Comparison of ENCODE assay signal across 14 cellular contexts in genomic region chr2:25817630-25818029, GRCh38.
DNase-seq lines count a peak whose midpoint lies in the region; ATAC-seq and TF ChIP-seq lines count a peak whose summit lies in the region.
"Had no signal": no experiment of that assay in that cellular context is flagged by ENCODE, and none has a peak within 500 bp of the region (broad histone marks: within the 10 kb centered on the region; RNA-seq: fewer than 3 reads in every experiment).

No MANE protein-coding gene starts in this region.

- intact Hi-C loops in natural killer cell (cut with micrococcal nuclease): loop anchor here (10.0 kb wide), 1 partner anchor 57 kb away; the partner anchor contains the start of gene ASXL2
- intact Hi-C loops in sciatic nerve (cut with DNase I): no loop called here

- DNase-seq in activated CD8-positive, alpha-beta memory T cell treated with anti-CD3 and anti-CD28 coated beads, Interleukin-2, amount 10 ng/mL, durations not matched to agents 7 days and 5 days: no peak
- no peak for DNase-seq in activated CD8-positive, alpha-beta memory T cell treated with anti-CD3 and anti-CD28 coated beads, Interleukin-2, amount 50 U/mL, for 48 hours
- DNase-seq in natural killer cell (no peak), sciatic nerve (ENCODE audit: low spot score) (no peak), activated gamma-delta T cell treated with Interleukin-2 at 50 U/mL for 16 hours (no peak), substantia nigra (lab: John Stamatoyannopoulos, UW) (no peak)
- DNase-seq: DMS79 treated with DMSO at 0.1 percent for 48 hours; effector CD8-positive, alpha-beta T cell; Peyer's patch; upper lobe of left lung had no signal

- peaks cover 26% of the 10 kb centered on the region for H3K36me3 Mint-ChIP-seq in activated CD8-positive, alpha-beta memory T cell treated with anti-CD3 and anti-CD28 coated beads, Interleukin-2, amount 10 ng/mL, durations not matched to agents 7 days and 5 days
- no peaks in the 10 kb centered on the region for H3K36me3 Mint-ChIP-seq in natural killer cell

- H3K27me3 Mint-ChIP-seq in activated CD8-positive, alpha-beta memory T cell treated with anti-CD3 and anti-CD28 coated beads, Interleukin-2, amount 10 ng/mL, durations not matched to agents 7 days and 5 days: no peaks in the 10 kb centered on the region
- no peaks in the 10 kb centered on the region for H3K27me3 Mint-ChIP-seq in natural killer cell (ENCODE audit: low read depth in 2 of 2)

- CTCF ChIA-PET in activated CD8-positive, alpha-beta memory T cell treated with anti-CD3 and anti-CD28 coated beads, Interleukin-2, amount 10 ng/mL, durations not matched to agents 7 days and 5 days (lab: Charles Lee): interaction anchor here (0.7 to 3.2 kb wide), 8 partner anchors 9 to 118 kb away, joined by 3 to 11 read pairs (median 3); no protein-coding TSS in a partner anchor

- no peak overlapping the region for H3K27ac ChIP-seq in substantia nigra (ENCODE audit: low read depth, low read length, poor library complexity, severe bottlenecking)
- H3K27ac ChIP-seq: A549, KMS-11, Peyer's patch, upper lobe of left lung had no signal

- peak; percentile 84 for ATAC-seq in activated CD8-positive, alpha-beta memory T cell treated with anti-CD3 and anti-CD28 coated beads, Interleukin-2, amount 10 ng/mL, durations not matched to agents 7 days and 5 days
- ATAC-seq in GM21576 (IDR thresholded peaks at IDR 0.05; ENCODE audit: unreplicated experiment) (peak; percentile 64), HG03565 (IDR thresholded peaks at IDR 0.05; ENCODE audit: unreplicated experiment) (peak; percentile 73), natural killer cell (peak; percentile 10 to 25 (median 20)), sciatic nerve (no peak)
- ATAC-seq: A549 had no signal

- peaks cover 71% of the 10 kb centered on the region for H3K4me1 Mint-ChIP-seq in activated CD8-positive, alpha-beta memory T cell treated with anti-CD3 and anti-CD28 coated beads, Interleukin-2, amount 10 ng/mL, durations not matched to agents 7 days and 5 days
- peaks cover 51 to 52% of the 10 kb centered on the region in 2 donors for H3K4me1 Mint-ChIP-seq in natural killer cell

- no peak for TF ChIP-seq CTCF in natural killer cell (IDR thresholded peaks at IDR 0.05)

- H3K9me3 Mint-ChIP-seq in activated CD8-positive, alpha-beta memory T cell treated with anti-CD3 and anti-CD28 coated beads, Interleukin-2, amount 10 ng/mL, durations not matched to agents 7 days and 5 days (ENCODE audit: low read depth): no peaks in the 10 kb centered on the region
- H3K9me3 Mint-ChIP-seq in natural killer cell: no peaks in the 10 kb centered on the region

- no peak overlapping the region for H3K4me3 Mint-ChIP-seq in activated CD8-positive, alpha-beta memory T cell treated with anti-CD3 and anti-CD28 coated beads, Interleukin-2, amount 10 ng/mL, durations not matched to agents 7 days and 5 days
- H3K4me3 Mint-ChIP-seq in natural killer cell: no peak overlapping the region

- peak overlapping the region; percentile 66 for H3K27ac Mint-ChIP-seq in activated CD8-positive, alpha-beta memory T cell treated with anti-CD3 and anti-CD28 coated beads, Interleukin-2, amount 10 ng/mL, durations not matched to agents 7 days and 5 days
- peak overlapping the region; percentile 6 to 84 for H3K27ac Mint-ChIP-seq in natural killer cell
